ENCODE assay signal across 8 cellular contexts in genomic region chr1:168084396-168085231, GRCh38. TPM values are rescaled to one million over a fixed set of nuclear protein-coding genes. Genes with fewer than 3 reads are reported as not detected.
A peak's percentile ranks its signal among the peaks of the same experiment; 100 is the strongest.
DNase-seq lines count a peak whose midpoint lies in the region; ATAC-seq and TF ChIP-seq lines count a peak whose summit lies in the region.

No MANE protein-coding gene starts in this region.

- no peak overlapping the region for H3K27ac ChIP-seq in cardiac muscle cell
- no peak overlapping the region for H3K27ac ChIP-seq in skeletal muscle tissue (ENCODE audit: low read depth, low read length)

- H3K4me1 ChIP-seq in cardiac muscle cell (ENCODE audit: low read depth), result no peaks in the 10 kb centered on the region
- H3K4me1 ChIP-seq in skeletal muscle tissue (ENCODE audit: control insufficient read depth in 3 of 3, insufficient read depth in 3 of 3, low read length in 3 of 3), result peaks cover 13 to 22% (median 22%) of the 10 kb centered on the region in 3 donors

- peak; percentile 52 for ATAC-seq in HG03095 (IDR thresholded peaks at IDR 0.05; ENCODE audit: unreplicated experiment)

- H3K9ac ChIP-seq in skeletal muscle tissue (ENCODE audit: low read depth in 1 of 3, low read length in 3 of 3), result no peak overlapping the region

- H3K9me3 ChIP-seq in cardiac muscle cell (ENCODE audit: low read depth) (no peaks in the 10 kb centered on the region), skeletal muscle tissue (ENCODE audit: control insufficient read depth in 3 of 3, low read length in 3 of 3) (no peaks in the 10 kb centered on the region)

- peak; percentile 19 for DNase-seq in G401 (ENCODE audit: low spot score)
- peak; percentile 18 for DNase-seq in SK-N-DZ (ENCODE audit: low spot score)
- peak in 3 of 4 experiments; percentile 32 to 50 (median 36) for DNase-seq in activated naive CD4-positive, alpha-beta T cell (lab: John Stamatoyannopoulos, UW)
- DNase-seq in cardiac muscle cell (ENCODE audit: low read depth in 1 of 2, low spot score in 1 of 2), result peak; percentile 69 to 75
- no peak for DNase-seq in NCI-H2107 (lab: John Stamatoyannopoulos, UW)
- no peak for DNase-seq in NCI-H1930 (lab: John Stamatoyannopoulos, UW)

- H3K36me3 ChIP-seq in cardiac muscle cell, result peaks cover 5% of the 10 kb centered on the region
- peaks cover 0 to 6% (median 4%) of the 10 kb centered on the region in 3 donors for H3K36me3 ChIP-seq in skeletal muscle tissue (ENCODE audit: control insufficient read depth in 3 of 3, insufficient read depth in 3 of 3, low read length in 3 of 3)

- H3K4me3 ChIP-seq in cardiac muscle cell (no peak overlapping the region), skeletal muscle tissue (ENCODE audit: low read length in 3 of 3) (peak overlapping the region in 2 of 3 donors; percentile 17 to 58)

- peak; percentile 96 for TF ChIP-seq CTCF in cardiac muscle cell (IDR thresholded peaks at IDR 0.05; ENCODE audit: low read depth, low read length)

- in situ Hi-C loops in G401 (cut with HindIII; ENCODE audit: low sequenced_read_pairs), result no loop called here

- H3K27me3 ChIP-seq in cardiac muscle cell (no peaks in the 10 kb centered on the region), skeletal muscle tissue (ENCODE audit: control insufficient read depth in 3 of 3, insufficient read depth in 3 of 3, low read length in 3 of 3) (no peaks in the 10 kb centered on the region)

RNA-seq across cellular contexts. Expression of gene GPR161, which starts 52.1 kb away (rescaled TPM):
- 5.6 and 10.1 TPM in 2 replicates for total RNA-seq in G401 (2014; rRNA removed; shearing (Covaris generic))
- 15.4 and 19.7 TPM in 2 replicates for polyA plus RNA-seq in SK-N-DZ (2014; cell fraction: cytosol; rRNA removed)
- 9.4 and 10.5 TPM in 2 replicates for polyA plus RNA-seq in SK-N-DZ (2014; cell fraction: nucleus; rRNA removed)
- 15.5 and 17.0 TPM in 2 replicates for total RNA-seq in cardiac muscle cell
- polyA plus RNA-seq in cardiac muscle cell, result 27.6 and 29.7 TPM in 2 replicates
- total RNA-seq in skeletal muscle tissue, result 8.9 TPM

Comparison
In these comparisons a context has a peak if more than half of its experiments do, and no peak if none do; other contexts are left out.
1. DNase-seq: peak in G401 (single experiment), SK-N-DZ (single experiment), activated naive CD4-positive, alpha-beta T cell (3 of 4) and cardiac muscle cell (2 of 2); none in NCI-H2107 (single experiment) and NCI-H1930 (0 of 2).